ENCODE assay signal across 2 cellular contexts in the genomic region with DNA sequence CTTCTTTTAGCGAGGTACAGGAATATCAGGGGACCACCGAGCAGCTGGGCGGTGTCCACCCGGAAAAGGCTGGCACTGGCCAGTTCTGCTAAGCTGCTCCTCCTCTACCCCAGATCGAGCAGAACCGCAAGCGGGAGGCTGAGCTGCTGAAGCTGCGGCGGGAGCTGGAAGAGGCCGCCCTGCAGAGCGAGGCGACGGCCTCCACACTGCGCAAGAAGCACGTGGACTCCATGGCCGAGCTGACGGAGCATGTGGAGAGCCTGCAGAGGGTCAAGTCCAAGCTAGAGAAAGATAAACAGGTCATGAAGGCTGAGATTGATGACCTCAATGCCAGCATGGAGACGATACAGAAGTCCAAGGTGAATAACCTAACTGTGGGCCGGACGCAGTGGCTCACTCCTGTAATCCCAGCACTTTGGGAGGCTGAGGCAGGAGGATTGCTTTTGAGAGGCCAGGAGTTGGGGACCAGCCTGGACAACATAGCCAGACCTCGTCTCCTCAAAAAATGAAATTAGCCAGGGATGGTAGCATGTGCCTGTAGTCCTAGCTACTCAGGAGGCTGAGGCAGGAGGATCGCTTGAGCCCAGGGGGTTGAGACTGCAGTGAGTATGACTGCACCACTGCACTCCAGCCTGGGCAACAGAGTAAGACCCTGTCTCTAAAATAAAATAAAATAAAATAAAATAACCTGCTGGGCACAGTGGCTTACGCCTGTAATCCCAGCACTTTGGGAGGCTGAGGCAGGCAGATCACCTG.
TF ChIP-seq lines count a peak whose summit lies in the region.

No MANE protein-coding gene starts in this region.

TF ChIP-seq in HEK293, 187 proteins besides CTCF, POLR2A, EP300 and RAD21:
- TF ChIP-seq ZNF404 (tag by site-specific recombination; IDR thresholded peaks at IDR 0.05) (no peak), ZNF121 (tag by site-specific recombination; IDR thresholded peaks at IDR 0.05) (peak; percentile 56; the same call in 1 of the 2 replicates)

TF ChIP-seq in K562, 482 proteins besides CTCF, POLR2A, EP300 and RAD21:
- 0 out of 2 replicates have a peak, but pooled peaks have one; percentile 45 for TF ChIP-seq MGA (IDR thresholded peaks at IDR 0.05)
- TF ChIP-seq UBTF (IDR thresholded peaks at IDR 0.05; ENCODE audit: borderline replicate concordance in 1 of 2, low read depth in 2 of 2, low read length in 2 of 2) = 0 out of 4 replicates have a peak, but pooled peaks of 1 of the 2 experiments have one; percentile 51
- TF ChIP-seq RBM25 (IDR thresholded peaks at IDR 0.05; ENCODE audit: low read depth, low read length, severe bottlenecking) = peak; percentile 13
- peak; percentile 62 for TF ChIP-seq ZNF121 (CRISPR knock-in tag; conservative IDR thresholded peaks at IDR 0.05)
- TF ChIP-seq, protein P1, sequence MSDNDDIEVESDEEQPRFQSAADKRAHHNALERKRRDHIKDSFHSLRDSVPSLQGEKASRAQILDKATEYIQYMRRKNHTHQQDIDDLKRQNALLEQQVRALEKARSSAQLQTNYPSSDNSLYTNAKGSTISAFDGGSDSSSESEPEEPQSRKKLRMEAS (CRISPR knock-in tag; IDR thresholded peaks at IDR 0.05) = peak; percentile 52
- TF ChIP-seq L3MBTL2 (IDR thresholded peaks at IDR 0.05) = peak; percentile 61; the same call in 1 of the 2 replicates
- TF ChIP-seq, protein P2, sequence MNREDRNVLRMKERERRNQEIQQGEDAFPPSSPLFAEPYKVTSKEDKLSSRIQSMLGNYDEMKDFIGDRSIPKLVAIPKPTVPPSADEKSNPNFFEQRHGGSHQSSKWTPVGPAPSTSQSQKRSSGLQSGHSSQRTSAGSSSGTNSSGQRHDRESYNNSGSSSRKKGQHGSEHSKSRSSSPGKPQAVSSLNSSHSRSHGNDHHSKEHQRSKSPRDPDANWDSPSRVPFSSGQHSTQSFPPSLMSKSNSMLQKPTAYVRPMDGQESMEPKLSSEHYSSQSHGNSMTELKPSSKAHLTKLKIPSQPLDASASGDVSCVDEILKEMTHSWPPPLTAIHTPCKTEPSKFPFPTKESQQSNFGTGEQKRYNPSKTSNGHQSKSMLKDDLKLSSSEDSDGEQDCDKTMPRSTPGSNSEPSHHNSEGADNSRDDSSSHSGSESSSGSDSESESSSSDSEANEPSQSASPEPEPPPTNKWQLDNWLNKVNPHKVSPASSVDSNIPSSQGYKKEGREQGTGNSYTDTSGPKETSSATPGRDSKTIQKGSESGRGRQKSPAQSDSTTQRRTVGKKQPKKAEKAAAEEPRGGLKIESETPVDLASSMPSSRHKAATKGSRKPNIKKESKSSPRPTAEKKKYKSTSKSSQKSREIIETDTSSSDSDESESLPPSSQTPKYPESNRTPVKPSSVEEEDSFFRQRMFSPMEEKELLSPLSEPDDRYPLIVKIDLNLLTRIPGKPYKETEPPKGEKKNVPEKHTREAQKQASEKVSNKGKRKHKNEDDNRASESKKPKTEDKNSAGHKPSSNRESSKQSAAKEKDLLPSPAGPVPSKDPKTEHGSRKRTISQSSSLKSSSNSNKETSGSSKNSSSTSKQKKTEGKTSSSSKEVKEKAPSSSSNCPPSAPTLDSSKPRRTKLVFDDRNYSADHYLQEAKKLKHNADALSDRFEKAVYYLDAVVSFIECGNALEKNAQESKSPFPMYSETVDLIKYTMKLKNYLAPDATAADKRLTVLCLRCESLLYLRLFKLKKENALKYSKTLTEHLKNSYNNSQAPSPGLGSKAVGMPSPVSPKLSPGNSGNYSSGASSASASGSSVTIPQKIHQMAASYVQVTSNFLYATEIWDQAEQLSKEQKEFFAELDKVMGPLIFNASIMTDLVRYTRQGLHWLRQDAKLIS (CRISPR knock-in tag; IDR thresholded peaks at IDR 0.05) = no peak
- TF ChIP-seq ZNF655 (CRISPR knock-in tag; IDR thresholded peaks at IDR 0.05) = no peak
- TF ChIP-seq, protein P3, sequence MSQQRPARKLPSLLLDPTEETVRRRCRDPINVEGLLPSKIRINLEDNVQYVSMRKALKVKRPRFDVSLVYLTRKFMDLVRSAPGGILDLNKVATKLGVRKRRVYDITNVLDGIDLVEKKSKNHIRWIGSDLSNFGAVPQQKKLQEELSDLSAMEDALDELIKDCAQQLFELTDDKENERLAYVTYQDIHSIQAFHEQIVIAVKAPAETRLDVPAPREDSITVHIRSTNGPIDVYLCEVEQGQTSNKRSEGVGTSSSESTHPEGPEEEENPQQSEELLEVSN (IDR thresholded peaks at IDR 0.05; ENCODE audit: borderline replicate concordance in 1 of 2, extremely low read depth in 1 of 2, insufficient read depth in 1 of 2, insufficient read length in 1 of 2, low read depth in 1 of 2, low read length in 1 of 2, poor library complexity in 1 of 2, severe bottlenecking in 1 of 2) = peak in 1 of 2 experiments; percentile 66
TF ChIP-seq in K562: peak in this region for 7.
